21 cellular contexts compared by ENCODE assay signal in genomic region chr2:109527079-109527478, GRCh38.
"Had no signal": no experiment of that assay in that cellular context is flagged by ENCODE, and none has a peak within 500 bp of the region (broad histone marks: within the 10 kb centered on the region; RNA-seq: fewer than 3 reads in every experiment).

No MANE protein-coding gene starts in this region.

- DNase-seq: activated CD4-positive, alpha-beta T cell treated with anti-CD3 and anti-CD28 coated beads for 36 hours; activated CD4-positive, CD25-positive, alpha-beta regulatory T cell; activated CD8-positive, alpha-beta T cell treated with anti-CD3 and anti-CD28 coated beads, Interleukin-2, amount 10 ng/mL, durations not matched to agents 7 days and 5 days; activated naive CD4-positive, alpha-beta T cell; activated T-cell treated with anti-CD3 and anti-CD28 coated beads, Interleukin-2, amount 50 U/mL, for 24 hours; central memory CD4-positive, alpha-beta T cell; foreskin keratinocyte; left ventricle myocardium inferior; mesendoderm; mucosa of descending colon; stimulated activated CD4-positive, alpha-beta T cell treated with anti-CD3 and anti-CD28 coated beads, Interleukin-2, amount 100 ng/mL, for 48 hours; stimulated activated naive CD4-positive, alpha-beta T cell treated with Interleukin-2 at 50 U/mL for 16 hours; T-helper 1 cell had no signal

- H3K4me3 ChIP-seq: breast epithelium, esophagus muscularis mucosa, left ventricle myocardium inferior, lung, mucosa of descending colon, right atrium auricular region, tibial nerve had no signal

- H3K4me1 ChIP-seq: breast epithelium, foreskin keratinocyte, parathyroid adenoma, right atrium auricular region had no signal

- H3K9ac ChIP-seq: parathyroid adenoma had no signal

- ATAC-seq: activated CD4-positive, alpha-beta T cell treated with anti-CD3 and anti-CD28 coated beads for 36 hours; activated CD8-positive, alpha-beta T cell treated with anti-CD3 and anti-CD28 coated beads, Interleukin-2, amount 10 ng/mL, durations not matched to agents 7 days and 5 days; activated naive CD4-positive, alpha-beta T cell treated with anti-CD3 and anti-CD28 coated beads, Interleukin-2, amount 50 U/mL, for 72 hours; activated T-helper 17 cell treated with anti-CD3 and anti-CD28 coated beads, Interleukin-2, amount 50 U/mL, for 72 hours; foreskin keratinocyte; mucosa of descending colon had no signal

- H3K9me3 ChIP-seq: breast epithelium, esophagus muscularis mucosa, left ventricle myocardium inferior, mucosa of descending colon, right atrium auricular region, tibial nerve had no signal

- H3K36me3 ChIP-seq: breast epithelium, esophagus muscularis mucosa, left ventricle myocardium inferior, right atrium auricular region, tibial nerve had no signal

- H3K27ac ChIP-seq: breast epithelium, esophagus muscularis mucosa, foreskin keratinocyte, left ventricle myocardium inferior, parathyroid adenoma, right atrium auricular region, tibial nerve had no signal
